19 cellular contexts compared by ENCODE assay signal in the genomic region with DNA sequence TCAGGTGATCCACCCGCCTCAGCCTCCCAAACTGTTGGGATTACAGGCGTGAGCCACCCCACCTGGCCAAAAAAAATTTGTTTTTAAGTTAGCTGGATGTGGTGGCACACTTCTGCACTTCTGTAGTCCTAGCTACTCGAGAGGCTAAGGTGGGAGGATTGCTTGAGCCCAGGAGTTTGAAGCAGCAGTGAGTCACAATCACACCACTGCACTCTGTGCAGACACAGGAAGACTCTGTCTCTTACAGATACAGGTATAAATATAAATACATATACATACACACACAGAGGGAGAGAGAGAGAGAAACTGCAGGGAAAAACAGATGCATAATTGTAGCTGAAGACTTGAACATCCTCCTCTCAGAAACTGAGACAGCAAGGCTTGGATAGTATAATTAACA. TPM values are rescaled to one million over a fixed set of nuclear protein-coding genes. Genes with fewer than 3 reads are reported as not detected.
DNase-seq lines count a peak whose midpoint lies in the region; ATAC-seq and TF ChIP-seq lines count a peak whose summit lies in the region.
"Had no signal": no experiment of that assay in that cellular context is flagged by ENCODE, and none has a peak within 500 bp of the region (broad histone marks: within the 10 kb centered on the region; RNA-seq: fewer than 3 reads in every experiment).

No MANE protein-coding gene starts in this region.

- no peak for TF ChIP-seq POLR2A in suprapubic skin (IDR thresholded peaks at IDR 0.05)

- peak overlapping the region; percentile 68 for H4K91ac ChIP-seq in trophoblast cell (ENCODE audit: low read depth, low read length)

- intact Hi-C loops in mammary epithelial cell (cut with micrococcal nuclease) (no loop called here), MCF 10A (cut with micrococcal nuclease) (no loop called here), Panc1 (cut with micrococcal nuclease; ENCODE audit: unreplicated experiment) (no loop called here)

- no peaks in the 10 kb centered on the region for H3K36me3 ChIP-seq in mammary epithelial cell (ENCODE audit: insufficient read depth, low read length)
- no peaks in the 10 kb centered on the region for H3K36me3 ChIP-seq in Panc1 (ENCODE audit: control insufficient read depth, insufficient read depth, low read length)
- H3K36me3 ChIP-seq in trophoblast cell (ENCODE audit: control insufficient read depth in 1 of 2, insufficient read depth in 2 of 2, low read length in 2 of 2), result no peaks in the 10 kb centered on the region
- no peaks in the 10 kb centered on the region for H3K36me3 ChIP-seq in suprapubic skin
- H3K36me3 ChIP-seq: BLaER1, HAP-1 had no signal

- ATAC-seq in Panc1, result no peak

- no peaks in the 10 kb centered on the region for H3K9me3 Mint-ChIP-seq in MCF 10A (ENCODE audit: unreplicated experiment)
- peaks cover 11% of the 10 kb centered on the region for H3K9me3 Mint-ChIP-seq in T-helper 2 cell treated with Interferon-gamma antibody and Interleukin-4, amounts not matched to agents 5 μg/mL and 100 μg/mL, for 36 hours
- H3K9me3 Mint-ChIP-seq: CD4-positive, alpha-beta memory T cell had no signal

- TF ChIP-seq CTCF in mammary epithelial cell (conservative IDR thresholded peaks at IDR 0.05 in 1 of 2, IDR thresholded peaks at IDR 0.05 in 1 of 2; ENCODE audit: extremely low read depth in 1 of 2, insufficient read depth in 1 of 2, low read depth in 1 of 2, low read length in 2 of 2) (no peak), MCF 10A (IDR thresholded peaks at IDR 0.05; ENCODE audit: unreplicated experiment) (no peak), Panc1 (IDR thresholded peaks at IDR 0.05) (no peak), epithelial cell of esophagus (IDR thresholded peaks at IDR 0.05; ENCODE audit: insufficient read depth, low read depth, low read length, missing control alignments) (no peak), suprapubic skin (IDR thresholded peaks at IDR 0.05) (no peak)

- H3K9ac ChIP-seq in mammary epithelial cell (ENCODE audit: insufficient read depth, low read length), result no peak overlapping the region
- no peak overlapping the region for H3K9ac ChIP-seq in trophoblast cell (ENCODE audit: low read length)
- H3K9ac ChIP-seq: BLaER1 had no signal

- H3K4me1 ChIP-seq in mammary epithelial cell (ENCODE audit: insufficient read depth, low read length) (peaks cover 12% of the 10 kb centered on the region), Panc1 (ENCODE audit: control insufficient read depth, insufficient read depth, low read length) (peaks cover 22% of the 10 kb centered on the region), trophoblast cell (ENCODE audit: control insufficient read depth in 1 of 2, insufficient read depth in 2 of 2, low read length in 2 of 2) (peaks cover 11 to 14% of the 10 kb centered on the region in 2 experiments), suprapubic skin (no peaks in the 10 kb centered on the region)

- no peak overlapping the region for H3K4me3 ChIP-seq in mammary epithelial cell (replicated peaks in 1 of 3; ENCODE audit: insufficient read depth in 1 of 3, low read depth in 2 of 3, low read length in 3 of 3)
- no peak overlapping the region for H3K4me3 ChIP-seq in Panc1 (ENCODE audit: low read depth in 2 of 2, low read length in 2 of 2)
- H3K4me3 ChIP-seq in epithelial cell of esophagus (ENCODE audit: low read length), result no peak overlapping the region
- no peak overlapping the region for H3K4me3 ChIP-seq in trophoblast cell (ENCODE audit: low read depth, low read length)
- no peak overlapping the region for H3K4me3 ChIP-seq in suprapubic skin
- H3K4me3 ChIP-seq: BLaER1, HAP-1 had no signal

- no peak for TF ChIP-seq EP300 in suprapubic skin (IDR thresholded peaks at IDR 0.05)

- no peak overlapping the region for H3K27ac Mint-ChIP-seq in MCF 10A (ENCODE audit: low read depth, unreplicated experiment)
- no peak overlapping the region for H3K27ac Mint-ChIP-seq in T-helper 2 cell treated with Interferon-gamma antibody and Interleukin-4, amounts not matched to agents 5 μg/mL and 100 μg/mL, for 36 hours
- H3K27ac Mint-ChIP-seq: CD14-positive monocyte; CD4-positive, alpha-beta memory T cell had no signal

- peak overlapping the region; percentile 87 for H2BK12ac ChIP-seq in trophoblast cell (ENCODE audit: low read length)

- H3K4me1 Mint-ChIP-seq in MCF 10A (ENCODE audit: insufficient read depth, unreplicated experiment), result peaks cover 10% of the 10 kb centered on the region
- H3K4me1 Mint-ChIP-seq in T-helper 2 cell treated with Interferon-gamma antibody and Interleukin-4, amounts not matched to agents 5 μg/mL and 100 μg/mL, for 36 hours (ENCODE audit: low read depth), result peaks cover 25% of the 10 kb centered on the region

- CTCF ChIA-PET in mammary epithelial cell (lab: Charles Lee; ENCODE audit: low non-redundant PET) (interaction anchor here (0.6 kb wide), 2 partner anchors 21 to 196 kb away, joined by 4 to 21 read pairs; no protein-coding TSS in a partner anchor), MCF 10A (lab: Yijun Ruan, JAX) (interaction anchor here (2.0 kb wide), 1 partner anchor 19 kb away, joined by 18 read pairs; no protein-coding TSS in a partner anchor), Panc1 (lab: Charles Lee) (no interaction called here)

- no peaks in the 10 kb centered on the region for H3K36me3 Mint-ChIP-seq in MCF 10A (ENCODE audit: insufficient read depth, unreplicated experiment)
- no peaks in the 10 kb centered on the region for H3K36me3 Mint-ChIP-seq in T-helper 2 cell treated with Interferon-gamma antibody and Interleukin-4, amounts not matched to agents 5 μg/mL and 100 μg/mL, for 36 hours (ENCODE audit: low read depth)
- H3K36me3 Mint-ChIP-seq: CD14-positive monocyte; CD4-positive, alpha-beta memory T cell had no signal

- WGBS in mammary epithelial cell (ENCODE audit: low coverage, missing lambda C conversion rate), result 79% methylated on average over 3 of the region's 3 CpGs
- no CpG with 5 or more reads among the region's 3 CpGs for WGBS in trophoblast cell (ENCODE audit: extremely low coverage, insufficient coverage, insufficient read length)
- WGBS in suprapubic skin, result 83% methylated on average over 3 of the region's 3 CpGs

- H3K79me2 ChIP-seq in mammary epithelial cell (ENCODE audit: insufficient read depth, low read length) (no peaks in the 10 kb centered on the region), trophoblast cell (ENCODE audit: control insufficient read depth, insufficient read depth, low read length, poor library complexity) (peaks cover 4% of the 10 kb centered on the region)

- H3K4ac ChIP-seq in trophoblast cell (ENCODE audit: low read depth, low read length), result no peak overlapping the region

- in situ Hi-C loops in mammary epithelial cell (cut with MboI; ENCODE audit: low sequenced_read_pairs in 2 of 2) (no loop called here), Panc1 (cut with HindIII; ENCODE audit: low pct_unique_long_range_greater_than_20kb, low sequenced_read_pairs) (no loop called here)

- BruUV-seq in mammary epithelial cell (replicated peaks; lab: Mats Ljungman, UMichigan), result no TSS peak
- no TSS peak for BruUV-seq in MCF 10A (replicated peaks; lab: Mats Ljungman, UMichigan)
- BruUV-seq in Panc1 (replicated peaks; lab: Mats Ljungman, UMichigan), result no TSS peak

- H2AFZ ChIP-seq in mammary epithelial cell (ENCODE audit: low read depth, low read length) (no peak overlapping the region), trophoblast cell (ENCODE audit: insufficient read depth, low read length, poor library complexity) (no peak overlapping the region)

- peak; percentile 57 for DNase-seq in mammary epithelial cell
- no peak for DNase-seq in MCF 10A (ENCODE audit: unreplicated experiment)
- DNase-seq in Panc1 (ENCODE audit: low read depth, low spot score), result no peak
- peak; percentile 53 for DNase-seq in epithelial cell of esophagus (ENCODE audit: low read depth)
- DNase-seq in trophoblast cell, result no peak
- no peak for DNase-seq in suprapubic skin (ENCODE audit: low spot score in 2 of 2)
- DNase-seq in T-helper 2 cell treated with Interferon-gamma antibody and Interleukin-4, amounts not matched to agents 5 μg/mL and 100 μg/mL, for 36 hours (ENCODE audit: low spot score), result no peak
- DNase-seq in SK-N-DZ (ENCODE audit: low spot score), result no peak
- DNase-seq: 8988T; CD4-positive, alpha-beta memory T cell; DMS153; DMS79; GDM1; GOT3; IMR-90 had no signal

- no peak overlapping the region for H3K18ac ChIP-seq in trophoblast cell (ENCODE audit: low read length)

- no peaks in the 10 kb centered on the region for H3K27me3 Mint-ChIP-seq in MCF 10A (ENCODE audit: insufficient read depth, unreplicated experiment)
- no peaks in the 10 kb centered on the region for H3K27me3 Mint-ChIP-seq in T-helper 2 cell treated with Interferon-gamma antibody and Interleukin-4, amounts not matched to agents 5 μg/mL and 100 μg/mL, for 36 hours (ENCODE audit: low read depth)

- peaks cover 19% of the 10 kb centered on the region for H3K79me1 ChIP-seq in trophoblast cell (ENCODE audit: low read length)

- H2BK120ac ChIP-seq in trophoblast cell (ENCODE audit: insufficient read depth, low read length, poor library complexity), result peak overlapping the region; percentile 46

- H2BK5ac ChIP-seq in trophoblast cell (ENCODE audit: low read depth, low read length, poor library complexity), result no peak overlapping the region

- H3K27me3 ChIP-seq in mammary epithelial cell (ENCODE audit: insufficient read depth, low read length) (no peaks in the 10 kb centered on the region), Panc1 (ENCODE audit: control insufficient read depth, insufficient read depth, low read length) (no peaks in the 10 kb centered on the region), trophoblast cell (ENCODE audit: insufficient read depth, low read length) (no peaks in the 10 kb centered on the region), suprapubic skin (no peaks in the 10 kb centered on the region)
- H3K27me3 ChIP-seq: BLaER1 had no signal

- dilution Hi-C loops in mammary epithelial cell (cut with HindIII; ENCODE audit: low sequenced_read_pairs), result no loop called here

- H3K27ac ChIP-seq in mammary epithelial cell (ENCODE audit: insufficient read depth, low read depth, low read length) (no peak overlapping the region), Panc1 (ENCODE audit: low read length) (peak overlapping the region; percentile 60; the same call in 1 of the 2 replicates), trophoblast cell (ENCODE audit: low read depth, low read length) (no peak overlapping the region), suprapubic skin (no peak overlapping the region)
- H3K27ac ChIP-seq: BLaER1, HL-60 had no signal

- H3K23ac ChIP-seq in trophoblast cell (ENCODE audit: low read length), result no peak overlapping the region

- no peak overlapping the region for H3K4me2 ChIP-seq in mammary epithelial cell (ENCODE audit: insufficient read depth, low read depth, low read length)
- H3K4me2 ChIP-seq in trophoblast cell (ENCODE audit: low read length), result no peak overlapping the region
- H3K4me2 ChIP-seq: BLaER1 had no signal

- H2AK5ac ChIP-seq in trophoblast cell (ENCODE audit: low read length), result no peak overlapping the region

- H3K4me3 Mint-ChIP-seq in MCF 10A (ENCODE audit: unreplicated experiment), result no peak overlapping the region
- H3K4me3 Mint-ChIP-seq in T-helper 2 cell treated with Interferon-gamma antibody and Interleukin-4, amounts not matched to agents 5 μg/mL and 100 μg/mL, for 36 hours, result no peak overlapping the region
- H3K4me3 Mint-ChIP-seq: CD14-positive monocyte; CD4-positive, alpha-beta memory T cell had no signal

- POLR2A ChIA-PET in MCF 10A (lab: Yijun Ruan, JAX) (no interaction called here), Panc1 (lab: Charles Lee) (no interaction called here)

- H4K20me1 ChIP-seq in mammary epithelial cell (ENCODE audit: insufficient read depth, low read length), result no peaks in the 10 kb centered on the region
- H4K20me1 ChIP-seq: BLaER1 had no signal

- H4K12ac ChIP-seq in trophoblast cell (ENCODE audit: low read depth, low read length), result no peak overlapping the region

- H3K14ac ChIP-seq in trophoblast cell (ENCODE audit: low read length), result no peak overlapping the region

- H4K8ac ChIP-seq in trophoblast cell (ENCODE audit: low read depth, low read length), result no peak overlapping the region

- H3K9me3 ChIP-seq in mammary epithelial cell (replicated peaks; ENCODE audit: insufficient read depth, low read length) (no peaks in the 10 kb centered on the region), Panc1 (ENCODE audit: control insufficient read depth, insufficient read depth, low read depth, low read length) (no peaks in the 10 kb centered on the region), trophoblast cell (ENCODE audit: insufficient read depth, low read depth, low read length) (no peaks in the 10 kb centered on the region), suprapubic skin (no peaks in the 10 kb centered on the region)
- H3K9me3 ChIP-seq: BLaER1, HAP-1 had no signal

RNA-seq across cellular contexts. Expression of gene EPS15, which starts 34.8 kb away (rescaled TPM):
- total RNA-seq in mammary epithelial cell, result 10 to 100 TPM; 48.0 to 52.3 TPM
- polyA plus RNA-seq in mammary epithelial cell, result 23.1 TPM
- 57.7 TPM for polyA minus RNA-seq in mammary epithelial cell
- total RNA-seq in MCF 10A (2022), result 48.2 and 48.7 TPM in 2 replicates
- total RNA-seq in Panc1 (2021; ENCODE audit: unreplicated experiment), result 54.4 TPM
- 15.4 TPM for polyA plus RNA-seq in Panc1 (2012; ENCODE audit: insufficient read length)
- 53.3 and 53.4 TPM in 2 replicates for polyA plus RNA-seq in trophoblast cell (2013)
- 100 to 1,000 TPM in 1 of 4 donors, 10 to 100 TPM in 3; 57.1 to 127 (median 81.5) TPM for total RNA-seq in suprapubic skin
- polyA plus RNA-seq in SK-N-DZ (2014; cell fraction: cytosol; rRNA removed), result 14.5 and 15.4 TPM in 2 replicates
- 11.7 and 22.5 TPM in 2 replicates for polyA plus RNA-seq in SK-N-DZ (2014; cell fraction: nucleus; rRNA removed)

Comparison
In these comparisons a context has a peak if more than half of its experiments do, and no peak if none do; other contexts are left out.
1. DNase-seq: peak in mammary epithelial cell (single experiment) and epithelial cell of esophagus (single experiment); none in MCF 10A (single experiment), Panc1 (single experiment), trophoblast cell (0 of 2), suprapubic skin (0 of 2), T-helper 2 cell treated with Interferon-gamma antibody and Interleukin-4, amounts not matched to agents 5 μg/mL and 100 μg/mL, for 36 hours (single experiment) and SK-N-DZ (single experiment).